In genomic region chr3:71062037-71062919, GRCh38 we compare ENCODE assay signal across 10 cellular contexts.
DNase-seq lines count a peak whose midpoint lies in the region; ATAC-seq and TF ChIP-seq lines count a peak whose summit lies in the region.
"Had no signal": no experiment of that assay in that cellular context is flagged by ENCODE, and none has a peak within 500 bp of the region (broad histone marks: within the 10 kb centered on the region; RNA-seq: fewer than 3 reads in every experiment).

No MANE protein-coding gene starts in this region.

- ATAC-seq in HG02610 (IDR thresholded peaks at IDR 0.05; ENCODE audit: unreplicated experiment): no peak
- ATAC-seq in HG03378 (IDR thresholded peaks at IDR 0.05; ENCODE audit: unreplicated experiment): no peak

- no peaks in the 10 kb centered on the region for H3K9me3 ChIP-seq in ascending aorta
- no peaks in the 10 kb centered on the region for H3K9me3 ChIP-seq in subcutaneous abdominal adipose tissue (ENCODE audit: control insufficient read depth in 5 of 5, low read length in 5 of 5)

- peak overlapping the region; percentile 95 to 98 for H3K27ac ChIP-seq in ascending aorta
- peak overlapping the region; percentile 98 for H3K27ac ChIP-seq in subcutaneous abdominal adipose tissue (ENCODE audit: low read depth, low read length)

- intact Hi-C loops in ascending aorta (cut with DNase I): loop anchor here (5.0 kb wide), 4 partner anchors 35 to 345 kb away; no protein-coding TSS in a partner anchor

- CTCF ChIA-PET in HEK293T (lab: Yijun Ruan, JAX) (interaction anchor here (1.1 to 2.5 kb wide), 2 partner anchors 39 to 57 kb away, joined by 4 to 7 read pairs; no protein-coding TSS in a partner anchor), GM10248 (lab: Yijun Ruan, JAX) (interaction anchor here (0.7 to 2.3 kb wide), 5 partner anchors 10 to 335 kb away, joined by 3 to 10 read pairs (median 4); no protein-coding TSS in a partner anchor)

- POLR2A ChIA-PET in HEK293T (lab: Yijun Ruan, JAX): interaction anchor here (1.3 kb wide), 1 partner anchor 9 kb away, joined by 3 read pairs; no protein-coding TSS in a partner anchor
- POLR2A ChIA-PET in GM10248 (lab: Yijun Ruan, JAX): no interaction called here

- no peak for TF ChIP-seq CTCF in ascending aorta (IDR thresholded peaks at IDR 0.05)
- no peak for TF ChIP-seq CTCF in GM10248 (IDR thresholded peaks at IDR 0.05; ENCODE audit: control extremely low read depth, extremely low read depth, low read depth, missing control alignments)

- no peak for DNase-seq in HEK293T (ENCODE audit: extremely low spot score)
- no peak for DNase-seq in ascending aorta (ENCODE audit: low spot score in 2 of 2)
- peak; percentile 21 for DNase-seq in kidney glomerular epithelial cell (lab: John Stamatoyannopoulos, UW)
- DNase-seq in nucleus accumbens (lab: John Stamatoyannopoulos, UW): no peak
- DNase-seq in GM10248 (ENCODE audit: extremely low spot score): no peak
- DNase-seq: mesendoderm, T-helper 9 cell had no signal

- no peaks in the 10 kb centered on the region for H3K36me3 ChIP-seq in ascending aorta
- H3K36me3 ChIP-seq in subcutaneous abdominal adipose tissue (ENCODE audit: control insufficient read depth in 5 of 5, insufficient read depth in 5 of 5, low read length in 5 of 5): no peaks in the 10 kb centered on the region

- H3K9ac ChIP-seq in subcutaneous abdominal adipose tissue (ENCODE audit: low read length in 5 of 5): peak overlapping the region; percentile 75 to 91 (median 85)

- H3K27me3 ChIP-seq in ascending aorta (no peaks in the 10 kb centered on the region), subcutaneous abdominal adipose tissue (ENCODE audit: control insufficient read depth in 5 of 5, insufficient read depth in 4 of 5, low read length in 5 of 5) (no peaks in the 10 kb centered on the region)

- H3K4me1 ChIP-seq in ascending aorta (peaks cover 3 to 38% of the 10 kb centered on the region in 2 donors), subcutaneous abdominal adipose tissue (ENCODE audit: control insufficient read depth in 5 of 5, insufficient read depth in 5 of 5, low read length in 5 of 5) (peaks cover 2 to 74% (median 65%) of the 10 kb centered on the region in 5 donors)

- H3K4me3 ChIP-seq in ascending aorta (peak overlapping the region; percentile 66 to 80), subcutaneous abdominal adipose tissue (ENCODE audit: low read depth in 1 of 5, low read length in 5 of 5) (peak overlapping the region; percentile 61 to 94 (median 84))

TF ChIP-seq in HEK293T, 16 proteins besides CTCF, POLR2A, EP300 and RAD21:
- no peak for TF ChIP-seq FOXM1 (IDR thresholded peaks at IDR 0.05; ENCODE audit: borderline replicate concordance)
- peak; percentile 45; the same call in 1 of the 2 replicates for TF ChIP-seq CTBP1 (IDR thresholded peaks at IDR 0.05; ENCODE audit: borderline replicate concordance)
- TF ChIP-seq, protein P1, sequence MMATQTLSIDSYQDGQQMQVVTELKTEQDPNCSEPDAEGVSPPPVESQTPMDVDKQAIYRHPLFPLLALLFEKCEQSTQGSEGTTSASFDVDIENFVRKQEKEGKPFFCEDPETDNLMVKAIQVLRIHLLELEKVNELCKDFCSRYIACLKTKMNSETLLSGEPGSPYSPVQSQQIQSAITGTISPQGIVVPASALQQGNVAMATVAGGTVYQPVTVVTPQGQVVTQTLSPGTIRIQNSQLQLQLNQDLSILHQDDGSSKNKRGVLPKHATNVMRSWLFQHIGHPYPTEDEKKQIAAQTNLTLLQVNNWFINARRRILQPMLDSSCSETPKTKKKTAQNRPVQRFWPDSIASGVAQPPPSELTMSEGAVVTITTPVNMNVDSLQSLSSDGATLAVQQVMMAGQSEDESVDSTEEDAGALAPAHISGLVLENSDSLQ (IDR thresholded peaks at IDR 0.05): peak; percentile 85
- TF ChIP-seq ARNT (IDR thresholded peaks at IDR 0.05): no peak
- no peak for TF ChIP-seq L3MBTL2 (conservative IDR thresholded peaks at IDR 0.05)
- 0 out of 2 replicates have a peak, but pooled peaks have one; percentile 25 for TF ChIP-seq FOXK2 (IDR thresholded peaks at IDR 0.05)
- TF ChIP-seq BHLHE40 (IDR thresholded peaks at IDR 0.05; ENCODE audit: borderline replicate concordance): no peak
- peak; percentile 67; the same call in 1 of the 2 replicates for TF ChIP-seq ZNF384 (IDR thresholded peaks at IDR 0.05)
- no peak for TF ChIP-seq LEF1 (IDR thresholded peaks at IDR 0.05; ENCODE audit: borderline replicate concordance)
